1 cellular context compared by ENCODE assay signal in the genomic region with DNA sequence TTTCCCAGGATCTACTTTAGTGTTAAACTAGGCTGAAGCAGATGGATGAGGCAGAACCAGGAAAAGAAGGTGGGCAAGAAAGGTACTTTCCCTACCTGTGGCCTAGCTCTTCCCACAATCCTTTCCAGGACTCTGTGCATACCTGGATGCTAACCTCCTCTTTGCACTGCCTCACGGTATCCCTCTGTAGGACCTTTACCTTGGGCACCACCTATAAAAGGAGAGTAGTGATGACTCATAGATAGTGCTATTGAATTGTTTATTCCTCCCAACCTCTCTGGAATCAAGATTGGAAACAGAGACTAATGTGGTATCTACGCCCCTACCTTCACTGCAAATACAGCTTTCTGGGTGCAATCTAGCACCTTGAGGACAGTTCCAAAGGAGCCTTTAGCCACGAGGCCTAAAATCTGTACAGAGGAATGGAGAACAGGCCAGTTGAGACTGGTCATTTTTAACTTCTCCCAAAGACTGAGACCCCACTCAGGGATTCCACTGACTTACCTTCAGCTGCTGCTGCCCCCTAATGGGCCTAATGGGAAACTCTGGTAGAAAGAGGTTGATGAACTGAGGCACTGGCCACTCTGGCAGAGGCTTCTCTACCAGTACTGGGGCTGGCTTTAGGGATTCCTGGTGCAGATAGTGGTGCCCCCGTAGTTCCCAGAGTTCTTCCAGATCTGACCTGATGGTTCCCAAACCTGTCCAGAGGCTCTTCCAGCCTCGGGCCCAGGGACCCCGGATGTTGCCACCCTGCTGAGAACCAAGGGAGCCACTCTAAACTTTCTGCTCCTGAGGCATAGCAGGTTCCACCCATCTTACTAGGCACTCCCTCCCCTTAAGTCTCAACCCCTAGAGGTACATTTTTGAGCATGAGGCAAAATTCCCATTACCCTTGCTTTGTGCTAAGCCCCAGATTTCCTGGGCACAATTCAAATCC.
A peak's percentile ranks its signal among the peaks of the same experiment; 100 is the strongest.
TF ChIP-seq lines count a peak whose summit lies in the region.

No MANE protein-coding gene starts in this region.

TF ChIP-seq in HepG2, 621 proteins besides CTCF, POLR2A, EP300 and RAD21:
- TF ChIP-seq, protein P1, sequence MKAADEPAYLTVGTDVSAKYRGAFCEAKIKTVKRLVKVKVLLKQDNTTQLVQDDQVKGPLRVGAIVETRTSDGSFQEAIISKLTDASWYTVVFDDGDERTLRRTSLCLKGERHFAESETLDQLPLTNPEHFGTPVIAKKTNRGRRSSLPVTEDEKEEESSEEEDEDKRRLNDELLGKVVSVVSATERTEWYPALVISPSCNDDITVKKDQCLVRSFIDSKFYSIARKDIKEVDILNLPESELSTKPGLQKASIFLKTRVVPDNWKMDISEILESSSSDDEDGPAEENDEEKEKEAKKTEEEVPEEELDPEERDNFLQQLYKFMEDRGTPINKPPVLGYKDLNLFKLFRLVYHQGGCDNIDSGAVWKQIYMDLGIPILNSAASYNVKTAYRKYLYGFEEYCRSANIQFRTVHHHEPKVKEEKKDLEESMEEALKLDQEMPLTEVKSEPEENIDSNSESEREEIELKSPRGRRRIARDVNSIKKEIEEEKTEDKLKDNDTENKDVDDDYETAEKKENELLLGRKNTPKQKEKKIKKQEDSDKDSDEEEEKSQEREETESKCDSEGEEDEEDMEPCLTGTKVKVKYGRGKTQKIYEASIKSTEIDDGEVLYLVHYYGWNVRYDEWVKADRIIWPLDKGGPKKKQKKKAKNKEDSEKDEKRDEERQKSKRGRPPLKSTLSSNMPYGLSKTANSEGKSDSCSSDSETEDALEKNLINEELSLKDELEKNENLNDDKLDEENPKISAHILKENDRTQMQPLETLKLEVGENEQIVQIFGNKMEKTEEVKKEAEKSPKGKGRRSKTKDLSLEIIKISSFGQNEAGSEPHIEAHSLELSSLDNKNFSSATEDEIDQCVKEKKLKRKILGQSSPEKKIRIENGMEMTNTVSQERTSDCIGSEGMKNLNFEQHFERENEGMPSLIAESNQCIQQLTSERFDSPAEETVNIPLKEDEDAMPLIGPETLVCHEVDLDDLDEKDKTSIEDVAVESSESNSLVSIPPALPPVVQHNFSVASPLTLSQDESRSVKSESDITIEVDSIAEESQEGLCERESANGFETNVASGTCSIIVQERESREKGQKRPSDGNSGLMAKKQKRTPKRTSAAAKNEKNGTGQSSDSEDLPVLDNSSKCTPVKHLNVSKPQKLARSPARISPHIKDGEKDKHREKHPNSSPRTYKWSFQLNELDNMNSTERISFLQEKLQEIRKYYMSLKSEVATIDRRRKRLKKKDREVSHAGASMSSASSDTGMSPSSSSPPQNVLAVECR (CRISPR knock-in tag; IDR thresholded peaks at IDR 0.05; ENCODE audit: borderline replicate concordance), result no peak
- peak; percentile 31; the same call in 1 of the 2 replicates for TF ChIP-seq POLR2G (IDR thresholded peaks at IDR 0.05; ENCODE audit: low read depth, low read length)
- TF ChIP-seq, protein P2, sequence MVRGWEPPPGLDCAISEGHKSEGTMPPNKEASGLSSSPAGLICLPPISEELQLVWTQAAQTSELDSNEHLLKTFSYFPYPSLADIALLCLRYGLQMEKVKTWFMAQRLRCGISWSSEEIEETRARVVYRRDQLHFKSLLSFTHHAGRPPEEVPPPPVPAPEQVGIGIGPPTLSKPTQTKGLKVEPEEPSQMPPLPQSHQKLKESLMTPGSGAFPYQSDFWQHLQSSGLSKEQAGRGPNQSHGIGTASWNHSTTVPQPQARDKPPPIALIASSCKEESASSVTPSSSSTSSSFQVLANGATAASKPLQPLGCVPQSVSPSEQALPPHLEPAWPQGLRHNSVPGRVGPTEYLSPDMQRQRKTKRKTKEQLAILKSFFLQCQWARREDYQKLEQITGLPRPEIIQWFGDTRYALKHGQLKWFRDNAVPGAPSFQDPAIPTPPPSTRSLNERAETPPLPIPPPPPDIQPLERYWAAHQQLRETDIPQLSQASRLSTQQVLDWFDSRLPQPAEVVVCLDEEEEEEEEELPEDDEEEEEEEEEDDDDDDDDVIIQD (CRISPR knock-in tag; IDR thresholded peaks at IDR 0.05; ENCODE audit: low read depth), result peak; percentile 47; the same call in 1 of the 2 replicates
- TF ChIP-seq STAG1 (CRISPR knock-in tag; IDR thresholded peaks at IDR 0.05), result peak; percentile 71
- TF ChIP-seq ZFP41 (CRISPR knock-in tag; IDR thresholded peaks at IDR 0.05; ENCODE audit: borderline replicate concordance), result no peak
- TF ChIP-seq SMC3 (IDR thresholded peaks at IDR 0.05; ENCODE audit: low read length), result peak; percentile 42; the same call in 1 of the 2 replicates
- TF ChIP-seq MIXL1 (CRISPR knock-in tag; IDR thresholded peaks at IDR 0.05), result peak; percentile 40; the same call in 1 of the 2 replicates
